In the genomic region with DNA sequence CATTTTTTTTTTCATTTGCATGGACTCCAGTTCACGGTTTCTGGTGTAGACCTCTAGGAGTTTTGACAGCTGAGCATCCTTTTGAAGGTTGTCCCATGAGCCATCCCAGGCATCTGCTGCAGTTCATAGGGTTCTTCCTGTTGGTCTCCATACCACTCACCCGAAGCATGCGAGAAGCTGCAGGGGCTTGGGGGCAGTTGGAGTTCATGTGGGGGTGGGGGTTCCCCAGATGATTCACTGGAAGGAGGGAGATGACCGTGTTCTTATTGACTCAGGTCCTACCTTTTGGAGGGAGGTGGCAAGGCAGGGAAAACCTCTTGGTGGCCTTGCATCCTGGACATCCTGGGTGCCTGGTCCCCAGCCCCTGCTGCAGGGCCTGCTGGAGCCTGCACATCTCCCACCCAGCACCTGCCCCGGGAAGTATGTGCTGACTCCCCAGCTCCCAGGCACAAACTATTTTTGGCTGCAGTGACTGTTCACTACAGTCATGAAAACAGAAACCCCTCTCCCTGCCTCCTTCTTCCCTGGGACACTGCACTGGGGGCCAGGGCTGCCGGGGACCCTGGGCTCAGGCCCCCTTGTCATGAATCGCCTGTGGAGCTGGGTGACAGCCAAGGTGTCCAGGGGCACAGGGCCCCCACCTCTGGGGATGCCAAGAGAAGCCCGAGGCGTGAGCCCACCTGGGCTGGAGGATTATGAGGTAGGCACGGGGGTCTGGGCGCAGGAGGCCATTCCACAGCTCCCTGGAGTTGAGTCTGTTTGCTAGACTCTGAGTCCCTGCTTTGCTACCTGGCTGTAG, we compare ENCODE assay signal across 11 cellular contexts.
DNase-seq lines count a peak whose midpoint lies in the region; ATAC-seq and TF ChIP-seq lines count a peak whose summit lies in the region.
"Had no signal": no experiment of that assay in that cellular context is flagged by ENCODE, and none has a peak within 500 bp of the region (broad histone marks: within the 10 kb centered on the region; RNA-seq: fewer than 3 reads in every experiment).

No MANE protein-coding gene starts in this region.

- H3K4me3 Mint-ChIP-seq in activated naive CD4-positive, alpha-beta T cell treated with anti-CD3 and anti-CD28 coated beads for 36 hours, result no peak overlapping the region
- no peak overlapping the region for H3K4me3 Mint-ChIP-seq in activated naive CD4-positive, alpha-beta T cell treated with anti-CD3 and anti-CD28 coated beads, Interleukin-2, amount 10 ng/mL, durations not matched to agents 7 days and 5 days
- no peak overlapping the region for H3K4me3 Mint-ChIP-seq in activated naive CD8-positive, alpha-beta T cell treated with anti-CD3 and anti-CD28 coated beads for 36 hours
- no peak overlapping the region for H3K4me3 Mint-ChIP-seq in nephron progenitor cell
- no peak overlapping the region for H3K4me3 Mint-ChIP-seq in stimulated activated naive CD8-positive, alpha-beta T cell treated with anti-CD3 and anti-CD28 coated beads, Interleukin-15, Interleukin-2, amounts not matched to agents 100 ng/mL and 50 ng/mL, for 24 hours

- no peak for TF ChIP-seq CTCF in nephron progenitor cell (IDR thresholded peaks at IDR 0.05)

- DNase-seq in activated naive CD4-positive, alpha-beta T cell treated with anti-CD3 and anti-CD28 coated beads for 36 hours, result peak; percentile 74
- DNase-seq in activated naive CD4-positive, alpha-beta T cell treated with anti-CD3 and anti-CD28 coated beads, Interleukin-2, amount 10 ng/mL, durations not matched to agents 7 days and 5 days, result no peak
- DNase-seq in activated naive CD8-positive, alpha-beta T cell treated with anti-CD3 and anti-CD28 coated beads for 36 hours, result peak; percentile 51
- no peak for DNase-seq in nephron progenitor cell
- DNase-seq in G401 (ENCODE audit: low spot score), result no peak
- no peak for DNase-seq in T-helper 9 cell
- DNase-seq: H7, NCI-H524 treated with DMSO at 0.1 percent for 48 hours, SJCRH30 had no signal

- CTCF ChIA-PET in activated naive CD4-positive, alpha-beta T cell treated with anti-CD3 and anti-CD28 coated beads for 36 hours (lab: Charles Lee), result interaction anchor here (0.7 to 1.5 kb wide), 3 partner anchors 29 to 33 kb away, joined by 3 to 5 read pairs (median 4); no protein-coding TSS in a partner anchor
- CTCF ChIA-PET in activated naive CD4-positive, alpha-beta T cell treated with anti-CD3 and anti-CD28 coated beads, Interleukin-2, amount 10 ng/mL, durations not matched to agents 7 days and 5 days (lab: Charles Lee), result interaction anchor here (0.6 to 3.4 kb wide), 4 partner anchors 12 to 96 kb away, joined by 3 to 18 read pairs (median 7); no protein-coding TSS in a partner anchor

- ATAC-seq in HG03460 (IDR thresholded peaks at IDR 0.05; ENCODE audit: unreplicated experiment), result no peak

- intact Hi-C loops in activated naive CD4-positive, alpha-beta T cell treated with anti-CD3 and anti-CD28 coated beads for 36 hours (cut with micrococcal nuclease), result loop anchor here (1.0 kb wide), 2 partner anchors 12 to 22 kb away; no protein-coding TSS in a partner anchor

- H3K36me3 Mint-ChIP-seq in activated naive CD4-positive, alpha-beta T cell treated with anti-CD3 and anti-CD28 coated beads for 36 hours (ENCODE audit: low read depth), result peaks cover 26% of the 10 kb centered on the region
- H3K36me3 Mint-ChIP-seq in activated naive CD4-positive, alpha-beta T cell treated with anti-CD3 and anti-CD28 coated beads, Interleukin-2, amount 10 ng/mL, durations not matched to agents 7 days and 5 days, result peaks cover 27% of the 10 kb centered on the region
- H3K36me3 Mint-ChIP-seq in activated naive CD8-positive, alpha-beta T cell treated with anti-CD3 and anti-CD28 coated beads for 36 hours, result peaks cover 23% of the 10 kb centered on the region
- no peaks in the 10 kb centered on the region for H3K36me3 Mint-ChIP-seq in nephron progenitor cell (ENCODE audit: low read depth)
- H3K36me3 Mint-ChIP-seq in stimulated activated naive CD8-positive, alpha-beta T cell treated with anti-CD3 and anti-CD28 coated beads, Interleukin-15, Interleukin-2, amounts not matched to agents 100 ng/mL and 50 ng/mL, for 24 hours (ENCODE audit: low read depth), result peaks cover 36% of the 10 kb centered on the region

- no peak overlapping the region for H3K27ac Mint-ChIP-seq in activated naive CD4-positive, alpha-beta T cell treated with anti-CD3 and anti-CD28 coated beads for 36 hours
- H3K27ac Mint-ChIP-seq in activated naive CD4-positive, alpha-beta T cell treated with anti-CD3 and anti-CD28 coated beads, Interleukin-2, amount 10 ng/mL, durations not matched to agents 7 days and 5 days, result no peak overlapping the region
- H3K27ac Mint-ChIP-seq in activated naive CD8-positive, alpha-beta T cell treated with anti-CD3 and anti-CD28 coated beads for 36 hours, result peak overlapping the region; percentile 80
- H3K27ac Mint-ChIP-seq in nephron progenitor cell, result peak overlapping the region; percentile 42
- H3K27ac Mint-ChIP-seq in stimulated activated naive CD8-positive, alpha-beta T cell treated with anti-CD3 and anti-CD28 coated beads, Interleukin-15, Interleukin-2, amounts not matched to agents 100 ng/mL and 50 ng/mL, for 24 hours, result peak overlapping the region; percentile 89

- in situ Hi-C loops in G401 (cut with HindIII; ENCODE audit: low sequenced_read_pairs), result loop anchor here (25.0 kb wide), 1 partner anchor 129 kb away; no protein-coding TSS in a partner anchor

- no peaks in the 10 kb centered on the region for H3K9me3 Mint-ChIP-seq in activated naive CD4-positive, alpha-beta T cell treated with anti-CD3 and anti-CD28 coated beads for 36 hours
- H3K9me3 Mint-ChIP-seq in activated naive CD4-positive, alpha-beta T cell treated with anti-CD3 and anti-CD28 coated beads, Interleukin-2, amount 10 ng/mL, durations not matched to agents 7 days and 5 days, result peaks cover 2% of the 10 kb centered on the region
- no peaks in the 10 kb centered on the region for H3K9me3 Mint-ChIP-seq in activated naive CD8-positive, alpha-beta T cell treated with anti-CD3 and anti-CD28 coated beads for 36 hours
- no peaks in the 10 kb centered on the region for H3K9me3 Mint-ChIP-seq in nephron progenitor cell
- no peaks in the 10 kb centered on the region for H3K9me3 Mint-ChIP-seq in stimulated activated naive CD8-positive, alpha-beta T cell treated with anti-CD3 and anti-CD28 coated beads, Interleukin-15, Interleukin-2, amounts not matched to agents 100 ng/mL and 50 ng/mL, for 24 hours

- peaks cover 53% of the 10 kb centered on the region for H3K4me1 Mint-ChIP-seq in activated naive CD4-positive, alpha-beta T cell treated with anti-CD3 and anti-CD28 coated beads for 36 hours (ENCODE audit: low read depth)
- H3K4me1 Mint-ChIP-seq in activated naive CD4-positive, alpha-beta T cell treated with anti-CD3 and anti-CD28 coated beads, Interleukin-2, amount 10 ng/mL, durations not matched to agents 7 days and 5 days, result peaks cover 53% of the 10 kb centered on the region
- peaks cover 37% of the 10 kb centered on the region for H3K4me1 Mint-ChIP-seq in activated naive CD8-positive, alpha-beta T cell treated with anti-CD3 and anti-CD28 coated beads for 36 hours
- H3K4me1 Mint-ChIP-seq in nephron progenitor cell, result peaks cover 28% of the 10 kb centered on the region
- H3K4me1 Mint-ChIP-seq in stimulated activated naive CD8-positive, alpha-beta T cell treated with anti-CD3 and anti-CD28 coated beads, Interleukin-15, Interleukin-2, amounts not matched to agents 100 ng/mL and 50 ng/mL, for 24 hours (ENCODE audit: low read depth), result peaks cover 66% of the 10 kb centered on the region

- H3K27me3 Mint-ChIP-seq in activated naive CD4-positive, alpha-beta T cell treated with anti-CD3 and anti-CD28 coated beads for 36 hours (ENCODE audit: low read depth), result no peaks in the 10 kb centered on the region
- H3K27me3 Mint-ChIP-seq in activated naive CD4-positive, alpha-beta T cell treated with anti-CD3 and anti-CD28 coated beads, Interleukin-2, amount 10 ng/mL, durations not matched to agents 7 days and 5 days, result no peaks in the 10 kb centered on the region
- H3K27me3 Mint-ChIP-seq in activated naive CD8-positive, alpha-beta T cell treated with anti-CD3 and anti-CD28 coated beads for 36 hours, result no peaks in the 10 kb centered on the region
- no peaks in the 10 kb centered on the region for H3K27me3 Mint-ChIP-seq in nephron progenitor cell (ENCODE audit: low read depth, poor library complexity)
- no peaks in the 10 kb centered on the region for H3K27me3 Mint-ChIP-seq in stimulated activated naive CD8-positive, alpha-beta T cell treated with anti-CD3 and anti-CD28 coated beads, Interleukin-15, Interleukin-2, amounts not matched to agents 100 ng/mL and 50 ng/mL, for 24 hours

Comparison
In these comparisons a context has a peak if more than half of its experiments do, and no peak if none do; other contexts are left out.
1. DNase-seq: peak in activated naive CD4-positive, alpha-beta T cell treated with anti-CD3 and anti-CD28 coated beads for 36 hours (single experiment) and activated naive CD8-positive, alpha-beta T cell treated with anti-CD3 and anti-CD28 coated beads for 36 hours (single experiment); none in activated naive CD4-positive, alpha-beta T cell treated with anti-CD3 and anti-CD28 coated beads, Interleukin-2, amount 10 ng/mL, durations not matched to agents 7 days and 5 days (single experiment), nephron progenitor cell (single experiment), G401 (single experiment) and T-helper 9 cell (single experiment).
2. H3K27ac Mint-ChIP-seq: peak in activated naive CD8-positive, alpha-beta T cell treated with anti-CD3 and anti-CD28 coated beads for 36 hours (single experiment), nephron progenitor cell (single experiment) and stimulated activated naive CD8-positive, alpha-beta T cell treated with anti-CD3 and anti-CD28 coated beads, Interleukin-15, Interleukin-2, amounts not matched to agents 100 ng/mL and 50 ng/mL, for 24 hours (single experiment); none in activated naive CD4-positive, alpha-beta T cell treated with anti-CD3 and anti-CD28 coated beads for 36 hours (single experiment) and activated naive CD4-positive, alpha-beta T cell treated with anti-CD3 and anti-CD28 coated beads, Interleukin-2, amount 10 ng/mL, durations not matched to agents 7 days and 5 days (single experiment).